Comparison of ENCODE assay signal across 8 cellular contexts in the genomic region with DNA sequence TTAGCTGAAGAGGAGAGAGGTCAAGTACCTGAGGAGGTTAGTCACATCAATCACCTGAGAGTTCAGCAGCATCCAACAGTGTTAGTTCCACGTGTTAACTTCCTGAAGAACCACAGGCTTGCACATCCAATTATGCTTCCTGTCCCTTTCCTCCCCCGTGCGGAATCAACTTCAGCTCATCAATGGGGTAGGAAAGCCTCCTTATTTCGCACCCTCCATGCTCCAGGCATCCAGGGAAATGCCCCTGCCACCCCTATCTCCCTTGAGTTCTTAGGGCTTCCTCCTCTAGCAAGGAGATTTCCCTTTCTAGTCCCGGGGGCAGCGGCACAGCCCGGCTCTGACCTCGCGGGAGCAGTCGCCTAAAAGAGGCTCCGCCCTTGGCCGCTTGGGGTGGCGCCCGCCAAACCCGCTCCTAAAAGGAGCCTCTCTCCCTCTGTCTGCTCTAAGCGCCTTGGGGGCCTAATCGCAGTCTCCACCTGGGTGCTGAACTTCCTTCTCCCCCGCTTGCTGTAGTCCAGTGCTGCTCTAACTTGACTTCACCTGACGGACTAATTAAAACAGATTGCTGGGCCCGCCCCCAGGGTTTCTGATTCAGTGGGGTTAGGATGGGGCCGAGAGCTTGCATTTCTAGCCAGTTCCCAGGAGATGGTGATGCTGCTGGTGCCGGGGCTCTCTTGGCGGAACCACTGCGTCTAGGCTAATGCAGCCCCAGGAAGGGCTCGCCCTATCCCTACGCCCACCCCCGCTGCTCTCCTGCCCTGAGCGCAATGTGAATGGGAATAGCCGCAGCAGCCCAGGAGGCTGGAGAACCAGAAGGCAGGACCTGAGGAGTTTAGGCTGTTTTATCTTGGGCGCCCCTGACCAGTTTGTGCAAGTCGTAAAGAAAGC. TPM values are rescaled to one million over a fixed set of nuclear protein-coding genes. Genes with fewer than 3 reads are reported as not detected.
DNase-seq lines count a peak whose midpoint lies in the region; ATAC-seq and TF ChIP-seq lines count a peak whose summit lies in the region.

No MANE protein-coding gene starts in this region.

- TF ChIP-seq CTCF in Peyer's patch (IDR thresholded peaks at IDR 0.05) (no peak), upper lobe of left lung (IDR thresholded peaks at IDR 0.05) (no peak)

- H3K4me1 Mint-ChIP-seq in central memory CD8-positive, alpha-beta T cell: peaks cover 46% of the 10 kb centered on the region
- peaks cover 44% of the 10 kb centered on the region for H3K4me1 Mint-ChIP-seq in memory B cell

- H3K36me3 Mint-ChIP-seq in central memory CD8-positive, alpha-beta T cell (ENCODE audit: insufficient read depth): peaks cover 11% of the 10 kb centered on the region
- H3K36me3 Mint-ChIP-seq in memory B cell: no peaks in the 10 kb centered on the region

- peak overlapping the region; percentile 67 for H3K4me3 Mint-ChIP-seq in central memory CD8-positive, alpha-beta T cell
- H3K4me3 Mint-ChIP-seq in memory B cell: peak overlapping the region; percentile 85

- H3K9me2 ChIP-seq in GM23248 (ENCODE audit: insufficient read depth): no peaks in the 10 kb centered on the region

- H4K20me1 ChIP-seq in GM23248 (ENCODE audit: insufficient read depth): no peaks in the 10 kb centered on the region

- H3K9me3 Mint-ChIP-seq in central memory CD8-positive, alpha-beta T cell: no peaks in the 10 kb centered on the region
- H3K9me3 Mint-ChIP-seq in memory B cell: no peaks in the 10 kb centered on the region

- DNase-seq in Daoy (ENCODE audit: low read depth): peak; percentile 46
- DNase-seq in GM23248: peak; percentile 67
- peak; percentile 33 to 66 (median 64) for DNase-seq in Peyer's patch
- DNase-seq in central memory CD8-positive, alpha-beta T cell (ENCODE audit: low spot score in 2 of 2): no peak
- peak in 1 of 2 donors; percentile 32 for DNase-seq in memory B cell (ENCODE audit: low spot score in 2 of 2)
- peak; percentile 69 to 90 for DNase-seq in upper lobe of left lung

- no peak for ATAC-seq in central memory CD8-positive, alpha-beta T cell (replicated peaks; ENCODE audit: extremely low read depth, poor library complexity, severe bottlenecking)
- no peak for ATAC-seq in memory B cell (ENCODE audit: low read depth)
- peak; percentile 23 to 52 for ATAC-seq in upper lobe of left lung (ENCODE audit: low FRiP score in 2 of 2)
- no peak for ATAC-seq in HG03095 (IDR thresholded peaks at IDR 0.05; ENCODE audit: unreplicated experiment)
- ATAC-seq in HG02840 (IDR thresholded peaks at IDR 0.05; ENCODE audit: low FRiP score, unreplicated experiment): no peak

- H3K27ac ChIP-seq in GM23248 (peak overlapping the region; percentile 26), Peyer's patch (peak overlapping the region in 3 of 4 donors; percentile 1 to 60 (median 33)), upper lobe of left lung (peak overlapping the region; percentile 68 to 96 (median 92))

- H3K27ac Mint-ChIP-seq in central memory CD8-positive, alpha-beta T cell (ENCODE audit: low read depth): no peak overlapping the region
- no peak overlapping the region for H3K27ac Mint-ChIP-seq in memory B cell

- peaks cover 31% of the 10 kb centered on the region for H3K4me1 ChIP-seq in GM23248 (ENCODE audit: insufficient read depth)
- H3K4me1 ChIP-seq in Peyer's patch: peaks cover 0 to 50% (median 19%) of the 10 kb centered on the region in 4 donors
- peaks cover 56 to 65% (median 57%) of the 10 kb centered on the region in 4 donors for H3K4me1 ChIP-seq in upper lobe of left lung

- in situ Hi-C loops in GM23248 (cut with MboI): no loop called here

- H3K27me3 Mint-ChIP-seq in central memory CD8-positive, alpha-beta T cell: no peaks in the 10 kb centered on the region
- peaks cover 6% of the 10 kb centered on the region for H3K27me3 Mint-ChIP-seq in memory B cell

- no peaks in the 10 kb centered on the region for H3K36me3 ChIP-seq in GM23248 (ENCODE audit: low read depth)
- no peaks in the 10 kb centered on the region for H3K36me3 ChIP-seq in Peyer's patch
- no peaks in the 10 kb centered on the region for H3K36me3 ChIP-seq in upper lobe of left lung

- peak overlapping the region; percentile 68 for H3K4me3 ChIP-seq in GM23248
- H3K4me3 ChIP-seq in Peyer's patch: peak overlapping the region; percentile 20 to 57 (median 36)
- peak overlapping the region in 3 of 4 donors; percentile 34 to 44 (median 41) for H3K4me3 ChIP-seq in upper lobe of left lung

- H3K9me3 ChIP-seq in GM23248 (ENCODE audit: low read depth): no peaks in the 10 kb centered on the region
- H3K9me3 ChIP-seq in Peyer's patch: no peaks in the 10 kb centered on the region
- no peaks in the 10 kb centered on the region for H3K9me3 ChIP-seq in upper lobe of left lung

- H3K27me3 ChIP-seq in GM23248 (replicated peaks; ENCODE audit: insufficient read depth) (no peaks in the 10 kb centered on the region), Peyer's patch (no peaks in the 10 kb centered on the region), upper lobe of left lung (no peaks in the 10 kb centered on the region)

- H3K4me2 ChIP-seq in GM23248 (ENCODE audit: unreplicated experiment): peak overlapping the region; percentile 86

- TF ChIP-seq POLR2A in Peyer's patch (IDR thresholded peaks at IDR 0.05) (no peak), upper lobe of left lung (IDR thresholded peaks at IDR 0.05) (no peak)

- no peak for TF ChIP-seq EP300 in upper lobe of left lung (IDR thresholded peaks at IDR 0.05)

- peak overlapping the region; percentile 84 for H2AFZ ChIP-seq in GM23248

- 6 to 7% methylated on average over 30 to 31 of the region's 31 CpGs for WGBS in GM23248 (ENCODE audit: low coverage in 1 of 2, low lambda C conversion rate in 2 of 2, missing lambda C conversion rate in 2 of 2), 2 experiments
- 4 to 17% methylated on average over 10 to 31 of the region's 31 CpGs for WGBS in upper lobe of left lung, 2 donors

- H3K9ac ChIP-seq in GM23248: peak overlapping the region; percentile 44

- H3K79me2 ChIP-seq in GM23248 (ENCODE audit: insufficient read depth): no peaks in the 10 kb centered on the region

- peaks cover 30% of the 10 kb centered on the region for H3F3A ChIP-seq in GM23248 (ENCODE audit: insufficient read depth)

RNA-seq across cellular contexts. Expression of gene TET3, which starts 3.4 kb away (rescaled TPM):
- 2.2 and 2.9 TPM in 2 replicates for total RNA-seq in Daoy (2014; rRNA removed; shearing (Covaris generic))
- total RNA-seq in GM23248 (2014; rRNA removed; shearing (Covaris generic)): 2.9 and 4.3 TPM in 2 replicates
- polyA plus RNA-seq in GM23248 (2016; fragmentation: Nextera tagmentation; extraction: Ambion mirVana): 1.3 TPM in 2 replicates
- 10 to 100 TPM; 18.2 to 38.7 (median 27.0) TPM for total RNA-seq in Peyer's patch
- 10 to 100 TPM; 17.3 to 53.4 (median 23.6) TPM for total RNA-seq in upper lobe of left lung

RNA-seq across cellular contexts. Expression of gene DGUOK, which starts 54.6 kb away (rescaled TPM):
- 52.2 and 63.4 TPM in 2 replicates for total RNA-seq in Daoy (2014; rRNA removed; shearing (Covaris generic))
- 50.9 and 59.2 TPM in 2 replicates for total RNA-seq in GM23248 (2014; rRNA removed; shearing (Covaris generic))
- polyA plus RNA-seq in GM23248 (2016; fragmentation: Nextera tagmentation; extraction: Ambion mirVana): 116 and 126 TPM in 2 replicates
- 10 to 100 TPM; 24.2 to 44.5 (median 39.7) TPM for total RNA-seq in Peyer's patch
- total RNA-seq in upper lobe of left lung: 10 to 100 TPM; 25.1 to 38.5 (median 34.9) TPM

Comparison
In these comparisons a context has a peak if more than half of its experiments do, and no peak if none do; other contexts are left out.
1. DNase-seq: peak in Daoy (single experiment), GM23248 (single experiment), Peyer's patch (3 of 3) and upper lobe of left lung (2 of 2); none in central memory CD8-positive, alpha-beta T cell (0 of 2).
2. H3K27ac ChIP-seq: peak in every context shown above with its lines; median percentile 92 in upper lobe of left lung; 33 in Peyer's patch; 26 in GM23248.
3. ATAC-seq: peak in upper lobe of left lung (2 of 2); none in central memory CD8-positive, alpha-beta T cell (single experiment), memory B cell (single experiment), HG03095 (single experiment) and HG02840 (single experiment).
4. Peak in every context shown above with its lines, with median percentiles within 50 percentile points of each other: H3K4me3 ChIP-seq.